Comparison of ENCODE assay signal across 1 cellular context in genomic region chr4:145045180-145045579, GRCh38.
TF ChIP-seq lines count a peak whose summit lies in the region.

No MANE protein-coding gene starts in this region.

TF ChIP-seq in GM12878, 131 proteins besides CTCF, POLR2A, EP300 and RAD21 (continued from another document):
- TF ChIP-seq MEF2B (IDR thresholded peaks at IDR 0.05; ENCODE audit: partially characterized antibody, poor library complexity, severe bottlenecking) = peak; percentile 39
- TF ChIP-seq RELB (IDR thresholded peaks at IDR 0.05; ENCODE audit: low read depth) = 0 out of 2 replicates have a peak, but pooled peaks have one; percentile 23
- no peak for TF ChIP-seq ZSCAN29 (IDR thresholded peaks at IDR 0.05)
- TF ChIP-seq ELK1 (IDR thresholded peaks at IDR 0.05; ENCODE audit: low read depth, low read length) = no peak
TF ChIP-seq in GM12878: peak in this region for 6.
